9 cellular contexts compared by ENCODE assay signal in genomic region chr18:58303363-58303762, GRCh38.
DNase-seq lines count a peak whose midpoint lies in the region; ATAC-seq and TF ChIP-seq lines count a peak whose summit lies in the region.
"Had no signal": no experiment of that assay in that cellular context is flagged by ENCODE, and none has a peak within 500 bp of the region (broad histone marks: within the 10 kb centered on the region; RNA-seq: fewer than 3 reads in every experiment).

No MANE protein-coding gene starts in this region.

- peaks cover 9% of the 10 kb centered on the region for H3K4me1 Mint-ChIP-seq in activated naive CD4-positive, alpha-beta T cell treated with anti-CD3 and anti-CD28 coated beads, Interleukin-2, amount 10 ng/mL, durations not matched to agents 7 days and 5 days
- peaks cover 39% of the 10 kb centered on the region for H3K4me1 Mint-ChIP-seq in glutamatergic neuron (ENCODE audit: low read depth, unreplicated experiment)
- peaks cover 26% of the 10 kb centered on the region for H3K4me1 Mint-ChIP-seq in chondrocyte (ENCODE audit: low read depth)

- in situ Hi-C loops in G401 (cut with HindIII; ENCODE audit: low sequenced_read_pairs), result no loop called here

- peak; percentile 17 for DNase-seq in stimulated activated CD4-positive, alpha-beta T cell treated with anti-CD3 and anti-CD28 coated beads, Interleukin-1b, Interleukin-23, amount 100 ng/mL, for 48 hours
- DNase-seq in stimulated activated CD4-positive, alpha-beta T cell treated with anti-CD3 and anti-CD28 coated beads, Interleukin-12 subunit alpha, Interleukin-12 subunit beta, amount 100 ng/mL, for 4 hours, result no peak
- DNase-seq in activated naive CD4-positive, alpha-beta T cell treated with anti-CD3 and anti-CD28 coated beads, Interleukin-2, amount 10 ng/mL, durations not matched to agents 7 days and 5 days, result peak; percentile 29
- DNase-seq in G401 (ENCODE audit: low spot score) (no peak), glutamatergic neuron (no peak), chondrocyte (ENCODE audit: low spot score) (no peak), NCI-H2107 (lab: John Stamatoyannopoulos, UW) (no peak)
- DNase-seq: mesendoderm had no signal

- no peak overlapping the region for H3K27ac Mint-ChIP-seq in activated naive CD4-positive, alpha-beta T cell treated with anti-CD3 and anti-CD28 coated beads, Interleukin-2, amount 10 ng/mL, durations not matched to agents 7 days and 5 days
- H3K27ac Mint-ChIP-seq in glutamatergic neuron (ENCODE audit: unreplicated experiment) (no peak overlapping the region), chondrocyte (ENCODE audit: unreplicated experiment) (no peak overlapping the region)

- TF ChIP-seq CTCF in glutamatergic neuron (IDR thresholded peaks at IDR 0.05; ENCODE audit: partially characterized antibody, unreplicated experiment) (no peak), chondrocyte (IDR thresholded peaks at IDR 0.05) (no peak)

- CTCF ChIA-PET in activated naive CD4-positive, alpha-beta T cell treated with anti-CD3 and anti-CD28 coated beads, Interleukin-2, amount 10 ng/mL, durations not matched to agents 7 days and 5 days (lab: Charles Lee), result interaction anchor here (0.7 to 1.0 kb wide), 3 partner anchors 19 to 1655 kb away, joined by 3 read pairs; no protein-coding TSS in a partner anchor

- ATAC-seq in HG02885 (IDR thresholded peaks at IDR 0.05; ENCODE audit: poor library complexity, unreplicated experiment), result peak; percentile 97

- peaks cover 7% of the 10 kb centered on the region for H3K9me3 Mint-ChIP-seq in activated naive CD4-positive, alpha-beta T cell treated with anti-CD3 and anti-CD28 coated beads, Interleukin-2, amount 10 ng/mL, durations not matched to agents 7 days and 5 days
- peaks cover under 1% of the 10 kb centered on the region for H3K9me3 Mint-ChIP-seq in glutamatergic neuron (ENCODE audit: unreplicated experiment)
- peaks cover 3% of the 10 kb centered on the region for H3K9me3 Mint-ChIP-seq in chondrocyte (ENCODE audit: low read depth)

- peaks cover 17% of the 10 kb centered on the region for H3K27me3 Mint-ChIP-seq in activated naive CD4-positive, alpha-beta T cell treated with anti-CD3 and anti-CD28 coated beads, Interleukin-2, amount 10 ng/mL, durations not matched to agents 7 days and 5 days
- H3K27me3 Mint-ChIP-seq in glutamatergic neuron (ENCODE audit: unreplicated experiment) (peaks cover 2% of the 10 kb centered on the region), chondrocyte (ENCODE audit: low read depth) (no peaks in the 10 kb centered on the region)

- no peaks in the 10 kb centered on the region for H3K36me3 Mint-ChIP-seq in activated naive CD4-positive, alpha-beta T cell treated with anti-CD3 and anti-CD28 coated beads, Interleukin-2, amount 10 ng/mL, durations not matched to agents 7 days and 5 days
- H3K36me3 Mint-ChIP-seq in glutamatergic neuron (ENCODE audit: unreplicated experiment) (peaks cover 4% of the 10 kb centered on the region), chondrocyte (ENCODE audit: low read depth) (peaks cover 2% of the 10 kb centered on the region)

- no peak overlapping the region for H3K4me3 Mint-ChIP-seq in activated naive CD4-positive, alpha-beta T cell treated with anti-CD3 and anti-CD28 coated beads, Interleukin-2, amount 10 ng/mL, durations not matched to agents 7 days and 5 days
- H3K4me3 Mint-ChIP-seq in glutamatergic neuron (ENCODE audit: unreplicated experiment) (no peak overlapping the region), chondrocyte (ENCODE audit: unreplicated experiment) (no peak overlapping the region)

Comparison
In these comparisons a context has a peak if more than half of its experiments do, and no peak if none do; other contexts are left out.
1. DNase-seq: peak in stimulated activated CD4-positive, alpha-beta T cell treated with anti-CD3 and anti-CD28 coated beads, Interleukin-1b, Interleukin-23, amount 100 ng/mL, for 48 hours (single experiment) and activated naive CD4-positive, alpha-beta T cell treated with anti-CD3 and anti-CD28 coated beads, Interleukin-2, amount 10 ng/mL, durations not matched to agents 7 days and 5 days (single experiment); none in stimulated activated CD4-positive, alpha-beta T cell treated with anti-CD3 and anti-CD28 coated beads, Interleukin-12 subunit alpha, Interleukin-12 subunit beta, amount 100 ng/mL, for 4 hours (single experiment), G401 (single experiment), glutamatergic neuron (single experiment), chondrocyte (single experiment) and NCI-H2107 (single experiment).